Comparison of ENCODE assay signal across 9 cellular contexts in genomic region chr10:48306870-48307531, GRCh38. TPM values are rescaled to one million over a fixed set of nuclear protein-coding genes. Genes with fewer than 3 reads are reported as not detected.
A peak's percentile ranks its signal among the peaks of the same experiment; 100 is the strongest.
DNase-seq lines count a peak whose midpoint lies in the region; ATAC-seq lines count a peak whose summit lies in the region.
"Had no signal": no experiment of that assay in that cellular context is flagged by ENCODE, and none has a peak within 500 bp of the region (broad histone marks: within the 10 kb centered on the region; RNA-seq: fewer than 3 reads in every experiment).

No MANE protein-coding gene starts in this region.

- WGBS in urinary bladder = under 1% methylated on average over 62 of the region's 66 CpGs

- peak overlapping the region; percentile 95 for H3K27ac ChIP-seq in urinary bladder (ENCODE audit: low read depth)

- peak; percentile 32 for ATAC-seq in GM18868 (IDR thresholded peaks at IDR 0.05; ENCODE audit: unreplicated experiment)
- ATAC-seq in HG03103 (IDR thresholded peaks at IDR 0.05; ENCODE audit: low read depth, unreplicated experiment) = peak; percentile 25

- peaks cover 1% of the 10 kb centered on the region for H3K4me1 ChIP-seq in urinary bladder (ENCODE audit: insufficient read depth)

- DNase-seq in AG20443 (ENCODE audit: low spot score) (peak; percentile 75), OCI-M1 (lab: John Stamatoyannopoulos, UW) (peak; percentile 68), head of caudate nucleus (peak in 41 of 42 donors; percentile 22 to 85 (median 64)), posterior cingulate gyrus (peak in 9 of 10 donors; percentile 36 to 91 (median 41))
- peak; percentile 72 for DNase-seq in activated naive CD4-positive, alpha-beta T cell treated with anti-CD3 and anti-CD28 coated beads, Interleukin-2, amount 50 U/mL, for 16 hours

- intact Hi-C loops in head of caudate nucleus (cut with DNase I) = no loop called here
- intact Hi-C loops in posterior cingulate gyrus (cut with DNase I) = no loop called here

- H3K36me3 ChIP-seq in urinary bladder (ENCODE audit: insufficient read depth) = no peaks in the 10 kb centered on the region

- H3K4me3 ChIP-seq in urinary bladder (ENCODE audit: low read depth, low read length) = peak overlapping the region; percentile 94

RNA-seq across cellular contexts. Expression of gene MAPK8, which starts 0.5 kb away (rescaled TPM):
- 151 TPM for total RNA-seq in urinary bladder
- polyA plus RNA-seq in urinary bladder = 23.1 TPM

RNA-seq across cellular contexts. Expression of gene FRMPD2, which starts 32.5 kb away (rescaled TPM):
- total RNA-seq in urinary bladder = 1.9 TPM
- polyA plus RNA-seq in urinary bladder = 0.10 TPM
- total RNA-seq: T-helper 1 cell treated with Interleukin-12 subunit alpha and Interleukin-12 subunit beta and Interleukin-4 antibody, amounts not matched to agents 30 ng/mL and 1 ng/mL, for 36 hours had no signal

Comparison
In these comparisons a context has a peak if more than half of its experiments do, and no peak if none do; other contexts are left out.
1. Peak in every context shown above with its lines: DNase-seq, ATAC-seq, H3K4me3 ChIP-seq and H3K27ac ChIP-seq.